Comparison of ENCODE assay signal across 9 cellular contexts in the genomic region with DNA sequence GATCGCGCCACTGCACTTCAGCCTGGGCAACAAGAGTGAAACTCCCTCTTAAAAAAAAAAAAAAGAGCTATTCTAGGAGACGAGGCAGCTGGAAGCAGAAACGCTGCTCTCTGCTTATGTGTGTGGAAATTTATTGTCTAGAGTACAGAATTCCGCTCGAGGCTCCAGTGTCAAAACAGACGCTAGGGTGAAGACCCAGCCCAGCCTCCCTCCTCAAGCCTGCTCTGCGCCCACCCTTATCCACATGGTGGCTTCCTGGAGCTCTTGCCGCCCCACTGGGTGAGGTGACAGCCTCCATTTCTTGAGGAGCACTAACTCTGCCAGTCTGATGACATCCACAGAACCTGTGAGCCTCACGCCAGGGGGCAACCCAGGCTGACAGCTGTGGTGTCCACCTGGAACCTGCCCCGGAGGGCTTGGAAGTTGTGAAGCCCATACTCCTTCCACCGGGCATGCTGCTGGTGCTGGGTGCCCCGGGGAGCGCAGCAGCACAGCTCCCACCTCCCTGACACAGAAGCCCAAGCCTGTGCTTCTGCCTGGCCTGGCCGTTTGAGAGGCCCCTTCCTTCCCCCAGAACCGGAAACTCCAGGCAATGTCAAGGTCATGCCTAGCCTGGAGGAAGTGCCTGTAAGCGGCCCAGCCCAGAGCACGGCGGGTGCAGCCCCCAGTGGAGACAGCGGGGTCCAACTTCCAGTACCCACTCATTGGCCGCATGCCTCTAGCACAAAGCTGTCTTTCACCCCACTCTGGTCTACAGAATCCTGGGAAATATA.
A peak's percentile ranks its signal among the peaks of the same experiment; 100 is the strongest.
DNase-seq lines count a peak whose midpoint lies in the region; ATAC-seq and TF ChIP-seq lines count a peak whose summit lies in the region.
"Had no signal": no experiment of that assay in that cellular context is flagged by ENCODE, and none has a peak within 500 bp of the region (broad histone marks: within the 10 kb centered on the region; RNA-seq: fewer than 3 reads in every experiment).

No MANE protein-coding gene starts in this region.

- no peaks in the 10 kb centered on the region for H3K36me3 ChIP-seq in neutrophil

- TF ChIP-seq CTCF in fibroblast of mammary gland (conservative IDR thresholded peaks at IDR 0.05; ENCODE audit: control insufficient read depth, insufficient read depth, low read depth, low read length) (no peak), neutrophil (IDR thresholded peaks at IDR 0.05) (no peak)

- peak overlapping the region; percentile 75 for H3K27ac ChIP-seq in neutrophil
- H3K27ac ChIP-seq in substantia nigra (ENCODE audit: low read depth, low read length, poor library complexity, severe bottlenecking): no peak overlapping the region

- H3K9me3 ChIP-seq in neutrophil: no peaks in the 10 kb centered on the region

- H3K4me1 ChIP-seq in neutrophil (ENCODE audit: control insufficient read depth in 1 of 2, insufficient read depth in 1 of 2, low read depth in 1 of 2, low read length in 1 of 2): peaks cover 60 to 66% of the 10 kb centered on the region in 2 experiments

- DNase-seq in EL (peak; percentile 31), NCI-H345 (lab: John Stamatoyannopoulos, UW) (peak; percentile 69), fibroblast of mammary gland (ENCODE audit: low read depth) (peak; percentile 25), substantia nigra (lab: John Stamatoyannopoulos, UW) (no peak)
- DNase-seq in central memory CD4-positive, alpha-beta T cell: no peak

- H3K4me3 ChIP-seq in fibroblast of mammary gland (ENCODE audit: control insufficient read depth, low read depth, low read length) (no peak overlapping the region), neutrophil (ENCODE audit: low read depth in 1 of 2, low read length in 1 of 2) (peak overlapping the region; percentile 16 to 40)
- H3K4me3 ChIP-seq: lung had no signal

- no peaks in the 10 kb centered on the region for H3K27me3 ChIP-seq in neutrophil

- ATAC-seq in HG02642 (IDR thresholded peaks at IDR 0.05; ENCODE audit: poor library complexity, unreplicated experiment): no peak
- ATAC-seq in HG02970 (IDR thresholded peaks at IDR 0.05; ENCODE audit: low FRiP score, unreplicated experiment): no peak

Comparison
In these comparisons a context has a peak if more than half of its experiments do, and no peak if none do; other contexts are left out.
1. DNase-seq: peak in EL (single experiment), NCI-H345 (single experiment) and fibroblast of mammary gland (single experiment); none in substantia nigra (0 of 49) and central memory CD4-positive, alpha-beta T cell (single experiment).